12 cellular contexts compared by ENCODE assay signal in the genomic region with DNA sequence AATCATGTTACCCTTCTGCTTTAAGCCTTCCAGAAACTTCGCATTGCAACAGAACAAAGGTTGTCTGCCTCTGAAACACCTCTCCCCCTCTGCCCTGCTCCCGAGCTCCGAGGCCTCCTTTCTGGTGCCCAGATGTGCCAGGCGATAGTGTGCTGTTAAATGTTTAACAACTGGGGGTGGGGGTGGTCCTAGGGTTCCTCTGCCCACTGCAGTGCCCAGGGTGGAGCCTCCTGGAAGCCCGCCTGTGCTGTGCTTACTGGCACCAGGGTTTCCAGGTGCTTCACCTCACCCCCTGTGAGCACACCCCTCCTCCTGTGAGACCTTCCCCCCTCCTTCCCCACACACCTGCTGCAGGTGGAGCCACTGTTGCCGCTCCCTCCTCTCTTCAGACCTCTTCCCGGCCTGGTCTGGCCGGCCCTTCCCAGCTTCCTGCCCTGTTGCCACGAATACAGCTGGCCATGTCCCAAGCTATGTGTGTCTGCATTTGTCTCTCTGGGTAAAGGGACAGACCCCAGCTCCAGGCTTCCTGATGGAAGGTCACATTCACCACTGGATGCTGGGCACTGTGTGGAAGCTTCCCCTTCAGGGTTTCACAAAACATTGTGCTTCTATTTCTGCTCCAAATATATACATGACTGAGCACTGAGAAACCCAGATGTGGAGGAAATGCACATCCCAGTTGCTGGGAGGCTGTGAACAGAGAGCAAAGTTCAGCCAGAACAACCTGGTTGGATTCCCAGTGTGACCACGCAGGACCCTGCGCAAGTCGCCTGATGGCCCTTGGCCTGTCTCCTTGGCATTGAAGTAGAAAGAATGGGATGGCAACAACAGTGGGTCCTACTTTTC. TPM values are rescaled to one million over a fixed set of nuclear protein-coding genes. Genes with fewer than 3 reads are reported as not detected.
DNase-seq lines count a peak whose midpoint lies in the region; ATAC-seq and FAIRE-seq lines count a peak whose summit lies in the region.
"Had no signal": no experiment of that assay in that cellular context is flagged by ENCODE, and none has a peak within 500 bp of the region (broad histone marks: within the 10 kb centered on the region; RNA-seq: fewer than 3 reads in every experiment).

No MANE protein-coding gene starts in this region.

- H3K4me2 ChIP-seq in neuronal stem cell (ENCODE audit: insufficient read depth, low read length, poor library complexity, severe bottlenecking) = no peak overlapping the region

- H3K4me1 ChIP-seq in duodenal mucosa (ENCODE audit: control insufficient read depth in 1 of 2, insufficient read depth in 2 of 2, low read length in 2 of 2) = peaks cover 40 to 51% of the 10 kb centered on the region in 2 donors
- peaks cover 0 to 4% of the 10 kb centered on the region in 2 donors for H3K4me1 ChIP-seq in neuronal stem cell (ENCODE audit: control insufficient read depth in 2 of 2, insufficient read depth in 1 of 2, low read depth in 1 of 2, low read length in 2 of 2)
- H3K4me1 ChIP-seq: parathyroid adenoma had no signal

- H3K36me3 ChIP-seq in duodenal mucosa (ENCODE audit: control insufficient read depth in 1 of 2, insufficient read depth in 2 of 2, low read length in 2 of 2) (peaks cover 4 to 6% of the 10 kb centered on the region in 2 donors), neuronal stem cell (replicated peaks in 1 of 2; ENCODE audit: control insufficient read depth in 2 of 2, insufficient read depth in 2 of 2, low read length in 2 of 2) (no peaks in the 10 kb centered on the region)

- H2BK12ac ChIP-seq in neuronal stem cell (ENCODE audit: low read length) = no peak overlapping the region

- no peak overlapping the region for H2BK120ac ChIP-seq in neuronal stem cell (ENCODE audit: low read depth, low read length)

- no CpG with 5 or more reads among the region's 12 CpGs for WGBS in neuronal stem cell (ENCODE audit: extremely low coverage in 2 of 2, insufficient read length in 2 of 2, insufficient replicate concordance in 1 of 2), 2 donors

- H3K4me3 ChIP-seq in duodenal mucosa (ENCODE audit: low read depth in 1 of 2, low read length in 2 of 2) (peak overlapping the region; percentile 9 to 11), neuronal stem cell (ENCODE audit: low read length in 2 of 2) (no peak overlapping the region)

- no peak overlapping the region for H3K18ac ChIP-seq in neuronal stem cell (ENCODE audit: low read length)

- H3K23ac ChIP-seq in neuronal stem cell (ENCODE audit: low read depth, low read length, poor library complexity) = no peak overlapping the region

- DNase-seq in COR-L47 (lab: John Stamatoyannopoulos, UW) (peak; percentile 82), NCI-H2081 (lab: John Stamatoyannopoulos, UW) (peak; percentile 85 to 97), neuronal stem cell (ENCODE audit: low spot score) (no peak), UCSD-AML1 (lab: John Stamatoyannopoulos, UW; ENCODE audit: unreplicated experiment) (no peak), frontal cortex (ENCODE audit: low spot score in 2 of 2) (no peak)
- DNase-seq: activated CD4-positive, alpha-beta T cell treated with anti-CD3 and anti-CD28 coated beads, Interleukin-2, amount 50 U/mL, for 1 hour; activated gamma-delta T cell; AML-193 had no signal

- H3K9ac ChIP-seq in duodenal mucosa (ENCODE audit: low read depth in 1 of 2, low read length in 2 of 2) = peak overlapping the region; percentile 37 to 45
- peak overlapping the region; percentile 25 for H3K9ac ChIP-seq in neuronal stem cell (ENCODE audit: low read depth, low read length, poor library complexity)
- H3K9ac ChIP-seq: parathyroid adenoma had no signal

- no peak overlapping the region for H3K4ac ChIP-seq in neuronal stem cell (ENCODE audit: low read length)

- H2AK5ac ChIP-seq in neuronal stem cell (ENCODE audit: low read depth, low read length) = peak overlapping the region; percentile 2

- no peaks in the 10 kb centered on the region for H3K79me1 ChIP-seq in neuronal stem cell (ENCODE audit: low read depth, low read length)

- no peaks in the 10 kb centered on the region for H3K9me3 ChIP-seq in duodenal mucosa (ENCODE audit: control insufficient read depth in 1 of 2, low read length in 2 of 2)
- no peaks in the 10 kb centered on the region for H3K9me3 ChIP-seq in neuronal stem cell (replicated peaks in 1 of 2; ENCODE audit: control insufficient read depth in 2 of 2, insufficient read depth in 1 of 2, low read depth in 1 of 2, low read length in 2 of 2)

- no peak overlapping the region for H2BK5ac ChIP-seq in neuronal stem cell (ENCODE audit: low read length)

- FAIRE-seq in frontal cortex (lab: Jason Lieb, UNC) = no peak

- no peak overlapping the region for H2AFZ ChIP-seq in neuronal stem cell (ENCODE audit: low read length)
- H2AFZ ChIP-seq: parathyroid adenoma had no signal

- no peak overlapping the region for H3K14ac ChIP-seq in neuronal stem cell (ENCODE audit: low read length)

- H3K27ac ChIP-seq in duodenal mucosa (ENCODE audit: low read depth, low read length) (peak overlapping the region; percentile 63), neuronal stem cell (replicated peaks; ENCODE audit: low read length) (no peak overlapping the region)
- H3K27ac ChIP-seq: parathyroid adenoma had no signal

- no peaks in the 10 kb centered on the region for H3K27me3 ChIP-seq in duodenal mucosa (ENCODE audit: control insufficient read depth in 1 of 2, insufficient read depth in 2 of 2, low read length in 2 of 2)
- H3K27me3 ChIP-seq in neuronal stem cell (ENCODE audit: control insufficient read depth in 3 of 3, insufficient read depth in 3 of 3, low read depth in 1 of 3, low read length in 3 of 3) = peaks cover 0 to 27% (median 0%) of the 10 kb centered on the region in 3 experiments

- H2BK15ac ChIP-seq in neuronal stem cell (ENCODE audit: low read length) = no peak overlapping the region

- no peak overlapping the region for H4K91ac ChIP-seq in neuronal stem cell (ENCODE audit: low read depth, low read length, poor library complexity)

- ATAC-seq in HG02852 (IDR thresholded peaks at IDR 0.05; ENCODE audit: unreplicated experiment) = no peak
- ATAC-seq in HG03457 (IDR thresholded peaks at IDR 0.05; ENCODE audit: unreplicated experiment) = no peak

- H4K8ac ChIP-seq in neuronal stem cell (ENCODE audit: low read depth, low read length) = no peak overlapping the region

RNA-seq across cellular contexts. Expression of a gene that starts 37.2 kb away (rescaled TPM):
- polyA plus RNA-seq in neuronal stem cell (2013, experiment 1 of 2) = 0.25 TPM
- polyA plus RNA-seq in neuronal stem cell (2013, experiment 2 of 2) = 0.44 TPM
- total RNA-seq in frontal cortex = 31.4 TPM

Comparison
In these comparisons a context has a peak if more than half of its experiments do, and no peak if none do; other contexts are left out.
1. DNase-seq: peak in COR-L47 (single experiment) and NCI-H2081 (2 of 2); none in neuronal stem cell (single experiment), UCSD-AML1 (single experiment) and frontal cortex (0 of 2).
2. H3K4me3 ChIP-seq: peak in duodenal mucosa (2 of 2); none in neuronal stem cell (0 of 2).